Comparison of ENCODE assay signal across 16 cellular contexts in genomic region chr1:64337476-64337875, GRCh38.
"Had no signal": no experiment of that assay in that cellular context is flagged by ENCODE, and none has a peak within 500 bp of the region (broad histone marks: within the 10 kb centered on the region; RNA-seq: fewer than 3 reads in every experiment).

No MANE protein-coding gene starts in this region.

- H3K27me3 ChIP-seq: gastroesophageal sphincter, heart right ventricle had no signal

- H3K36me3 ChIP-seq: gastroesophageal sphincter, heart right ventricle had no signal

- H3K4me3 ChIP-seq: gastroesophageal sphincter, heart right ventricle had no signal

- H3K4me1 ChIP-seq: gastroesophageal sphincter had no signal

- DNase-seq: activated B cell treated with CpG ODN at 0.5 μM for 24 hours; activated CD4-positive, alpha-beta memory T cell treated with anti-CD3 and anti-CD28 coated beads for 36 hours; activated CD4-positive, alpha-beta T cell treated with anti-CD3 and anti-CD28 coated beads for 4 hours; activated CD8-positive, alpha-beta memory T cell treated with anti-CD3 and anti-CD28 coated beads, Interleukin-2, amount 10 ng/mL, durations not matched to agents 7 days and 5 days; effector CD8-positive, alpha-beta T cell; heart right ventricle; immature natural killer cell; kidney glomerular epithelial cell; left ventricle myocardium superior; nephron progenitor cell; occipital lobe; posterior cingulate gyrus; retina; stimulated activated naive B cell treated with anti-CD40 and anti-IgM and Interleukin-4, amounts not matched to agents 10 μg/mL and 1 μg/mL and 100 μg/mL, for 72 hours had no signal

- ATAC-seq: activated CD8-positive, alpha-beta memory T cell treated with anti-CD3 and anti-CD28 coated beads, Interleukin-2, amount 10 ng/mL, durations not matched to agents 7 days and 5 days; esophagus mucosa; gastroesophageal sphincter; heart right ventricle; left ventricle myocardium superior; stimulated activated naive B cell treated with anti-CD40 and anti-IgM and Interleukin-4, amounts not matched to agents 10 μg/mL and 1 μg/mL and 100 μg/mL, for 72 hours had no signal

- H3K9me3 ChIP-seq: gastroesophageal sphincter, heart right ventricle had no signal

- H3K27ac ChIP-seq: gastroesophageal sphincter, heart right ventricle had no signal
